ENCODE assay signal across 12 cellular contexts in genomic region chr4:110632506-110633357, GRCh38. TPM values are rescaled to one million over a fixed set of nuclear protein-coding genes. Genes with fewer than 3 reads are reported as not detected.
A peak's percentile ranks its signal among the peaks of the same experiment; 100 is the strongest.
DNase-seq lines count a peak whose midpoint lies in the region; ATAC-seq, FAIRE-seq and TF ChIP-seq lines count a peak whose summit lies in the region.
"Had no signal": no experiment of that assay in that cellular context is flagged by ENCODE, and none has a peak within 500 bp of the region (broad histone marks: within the 10 kb centered on the region; RNA-seq: fewer than 3 reads in every experiment).

No MANE protein-coding gene starts in this region.

- FAIRE-seq in GM12892 (lab: Jason Lieb, UNC): no peak

- intact Hi-C loops in MCF 10A (cut with micrococcal nuclease): loop anchor here (1.0 to 10.0 kb wide), 5 partner anchors 327 to 1305 kb away; no protein-coding TSS in a partner anchor
- intact Hi-C loops in lower lobe of right lung (cut with DNase I): no loop called here

- H3K36me3 ChIP-seq in lower lobe of right lung: no peaks in the 10 kb centered on the region
- H3K36me3 ChIP-seq in thoracic aorta: no peaks in the 10 kb centered on the region
- H3K36me3 ChIP-seq: MG63 had no signal

- no TSS peak for BruUV-seq in MCF 10A (replicated peaks; lab: Mats Ljungman, UMichigan)

- peak overlapping the region; percentile 65 for H3K27ac Mint-ChIP-seq in activated naive CD4-positive, alpha-beta T cell treated with anti-CD3 and anti-CD28 coated beads, Interleukin-2, amount 10 ng/mL, durations not matched to agents 7 days and 5 days
- H3K27ac Mint-ChIP-seq in activated naive CD4-positive, alpha-beta T cell treated with anti-CD3 and anti-CD28 coated beads, Interleukin-2, amount 50 U/mL, for 72 hours: peak overlapping the region in 1 of 2 donors; percentile 87
- H3K27ac Mint-ChIP-seq in MCF 10A (ENCODE audit: low read depth, unreplicated experiment): no peak overlapping the region

- peak overlapping the region; percentile 37 for H3K4me3 Mint-ChIP-seq in activated naive CD4-positive, alpha-beta T cell treated with anti-CD3 and anti-CD28 coated beads, Interleukin-2, amount 10 ng/mL, durations not matched to agents 7 days and 5 days
- peak overlapping the region; percentile 73 for H3K4me3 Mint-ChIP-seq in MCF 10A (ENCODE audit: unreplicated experiment)

- CTCF ChIA-PET in activated naive CD4-positive, alpha-beta T cell treated with anti-CD3 and anti-CD28 coated beads, Interleukin-2, amount 10 ng/mL, durations not matched to agents 7 days and 5 days (lab: Charles Lee): no interaction called here
- CTCF ChIA-PET in MCF 10A (lab: Yijun Ruan, JAX): interaction anchor here (0.6 to 2.8 kb wide), 4 partner anchors 165 to 650 kb away, joined by 3 to 12 read pairs (median 4); no protein-coding TSS in a partner anchor

- peaks cover 5% of the 10 kb centered on the region for H3K9me3 Mint-ChIP-seq in activated naive CD4-positive, alpha-beta T cell treated with anti-CD3 and anti-CD28 coated beads, Interleukin-2, amount 10 ng/mL, durations not matched to agents 7 days and 5 days
- peaks cover 17 to 18% of the 10 kb centered on the region in 2 donors for H3K9me3 Mint-ChIP-seq in activated naive CD4-positive, alpha-beta T cell treated with anti-CD3 and anti-CD28 coated beads, Interleukin-2, amount 50 U/mL, for 72 hours
- H3K9me3 Mint-ChIP-seq in MCF 10A (ENCODE audit: unreplicated experiment): peaks cover 9% of the 10 kb centered on the region

- H3K27me3 ChIP-seq in lower lobe of right lung (ENCODE audit: low read depth): peaks cover 99% of the 10 kb centered on the region
- peaks cover 32% of the 10 kb centered on the region for H3K27me3 ChIP-seq in thoracic aorta (replicated peaks; ENCODE audit: insufficient read depth)
- H3K27me3 ChIP-seq: MG63 had no signal

- no peak for TF ChIP-seq POLR2A in GM12892 (IDR thresholded peaks at IDR 0.05; ENCODE audit: low read depth, low read length)

- POLR2A ChIA-PET in MCF 10A (lab: Yijun Ruan, JAX): interaction anchor here (0.7 kb wide), 1 partner anchor 164 kb away, joined by 3 read pairs; no protein-coding TSS in a partner anchor

- H3K4me3 ChIP-seq in lower lobe of right lung (peak overlapping the region; percentile 42), thoracic aorta (peak overlapping the region; percentile 61)
- H3K4me3 ChIP-seq: mucosa of descending colon had no signal

- H3K4me1 Mint-ChIP-seq in activated naive CD4-positive, alpha-beta T cell treated with anti-CD3 and anti-CD28 coated beads, Interleukin-2, amount 10 ng/mL, durations not matched to agents 7 days and 5 days: peaks cover 10% of the 10 kb centered on the region
- peaks cover 12% of the 10 kb centered on the region for H3K4me1 Mint-ChIP-seq in MCF 10A (ENCODE audit: insufficient read depth, unreplicated experiment)

- peaks cover 20% of the 10 kb centered on the region for H3K36me3 Mint-ChIP-seq in activated naive CD4-positive, alpha-beta T cell treated with anti-CD3 and anti-CD28 coated beads, Interleukin-2, amount 10 ng/mL, durations not matched to agents 7 days and 5 days
- peaks cover 37 to 46% of the 10 kb centered on the region in 2 donors for H3K36me3 Mint-ChIP-seq in activated naive CD4-positive, alpha-beta T cell treated with anti-CD3 and anti-CD28 coated beads, Interleukin-2, amount 50 U/mL, for 72 hours
- H3K36me3 Mint-ChIP-seq in MCF 10A (ENCODE audit: insufficient read depth, unreplicated experiment): no peaks in the 10 kb centered on the region
- H3K36me3 Mint-ChIP-seq: CD8-positive, alpha-beta memory T cell had no signal

- H3K4me1 ChIP-seq in lower lobe of right lung: peaks cover 26% of the 10 kb centered on the region
- peaks cover 20 to 27% of the 10 kb centered on the region in 2 donors for H3K4me1 ChIP-seq in thoracic aorta (ENCODE audit: control insufficient read depth in 1 of 2, low read depth in 2 of 2)

- ATAC-seq in activated naive CD4-positive, alpha-beta T cell treated with anti-CD3 and anti-CD28 coated beads, Interleukin-2, amount 50 U/mL, for 72 hours: no peak
- ATAC-seq in lower lobe of right lung (no peak), thoracic aorta (ENCODE audit: insufficient number of reproducible peaks, low FRiP score, low read depth) (no peak), HG02885 (IDR thresholded peaks at IDR 0.05; ENCODE audit: poor library complexity, unreplicated experiment) (no peak), GM21737 (IDR thresholded peaks at IDR 0.05; ENCODE audit: unreplicated experiment) (no peak)

- DNase-seq in activated naive CD4-positive, alpha-beta T cell treated with anti-CD3 and anti-CD28 coated beads, Interleukin-2, amount 10 ng/mL, durations not matched to agents 7 days and 5 days: no peak
- no peak for DNase-seq in activated naive CD4-positive, alpha-beta T cell treated with anti-CD3 and anti-CD28 coated beads, Interleukin-2, amount 50 U/mL, for 72 hours (ENCODE audit: low spot score in 2 of 2)
- no peak for DNase-seq in MCF 10A (ENCODE audit: unreplicated experiment)
- DNase-seq in lower lobe of right lung: no peak
- no peak for DNase-seq in thoracic aorta (ENCODE audit: low spot score)
- DNase-seq in GM12892 (ENCODE audit: insufficient read length): no peak
- DNase-seq: CD8-positive, alpha-beta memory T cell had no signal

- no peak for TF ChIP-seq CTCF in MCF 10A (IDR thresholded peaks at IDR 0.05; ENCODE audit: unreplicated experiment)
- no peak for TF ChIP-seq CTCF in lower lobe of right lung (IDR thresholded peaks at IDR 0.05)
- TF ChIP-seq CTCF in thoracic aorta (IDR thresholded peaks at IDR 0.05): no peak

- H3K27me3 Mint-ChIP-seq in activated naive CD4-positive, alpha-beta T cell treated with anti-CD3 and anti-CD28 coated beads, Interleukin-2, amount 10 ng/mL, durations not matched to agents 7 days and 5 days: peaks cover 96% of the 10 kb centered on the region
- H3K27me3 Mint-ChIP-seq in MCF 10A (ENCODE audit: insufficient read depth, unreplicated experiment): peaks cover 58% of the 10 kb centered on the region

- H3K27ac ChIP-seq in lower lobe of right lung (no peak overlapping the region), thoracic aorta (no peak overlapping the region)

- H3K9me3 ChIP-seq in lower lobe of right lung (no peaks in the 10 kb centered on the region), thoracic aorta (no peaks in the 10 kb centered on the region)
- H3K9me3 ChIP-seq: MG63, mucosa of descending colon had no signal

RNA-seq across cellular contexts. Expression of gene PITX2, which starts 9.9 kb away (rescaled TPM):
- total RNA-seq in activated naive CD4-positive, alpha-beta T cell treated with anti-CD3 and anti-CD28 coated beads, Interleukin-2, amount 50 U/mL, for 72 hours: not detected
- total RNA-seq in MCF 10A (2022): 0.77 and 0.79 TPM in 2 replicates
- not detected for total RNA-seq in lower lobe of right lung
- total RNA-seq in thoracic aorta: not detected
- not detected for polyA plus RNA-seq in GM12892 (2012; ENCODE audit: missing spikeins)
- total RNA-seq: activated CD8-positive, alpha-beta memory T cell treated with anti-CD3 and anti-CD28 coated beads for 36 hours; CD8-positive, alpha-beta memory T cell had no signal
- polyA plus RNA-seq: CD8-positive, alpha-beta memory T cell had no signal
